29 cellular contexts compared by ENCODE assay signal in genomic region chr7:83786858-83787257, GRCh38.
"Had no signal": no experiment of that assay in that cellular context is flagged by ENCODE, and none has a peak within 500 bp of the region (broad histone marks: within the 10 kb centered on the region; RNA-seq: fewer than 3 reads in every experiment).

No MANE protein-coding gene starts in this region.

- FAIRE-seq: astrocyte, bronchial epithelial cell, TTC549 had no signal

- ATAC-seq: activated CD8-positive, alpha-beta T cell treated with anti-CD3 and anti-CD28 coated beads for 36 hours; activated T-cell treated with anti-CD3 and anti-CD28 coated beads, Interleukin-2, amount 50 U/mL, for 4 hours; activated T-helper 17 cell treated with anti-CD3 and anti-CD28 coated beads, Interleukin-2, amount 50 U/mL, for 72 hours; effector memory CD8-positive, alpha-beta T cell; gastroesophageal sphincter; heart right ventricle; WTC11 had no signal

- DNase-seq: activated CD4-positive, alpha-beta T cell treated with anti-CD3 and anti-CD28 coated beads for 48 hours; activated CD4-positive, alpha-beta T cell treated with anti-CD3 and anti-CD28 coated beads, Interleukin-2, amount 50 U/mL, for 1 hour; activated CD4-positive, alpha-beta T cell treated with anti-CD3 and anti-CD28 coated beads, Interleukin-2, amount 50 U/mL, for 48 hours; activated CD8-positive, alpha-beta memory T cell treated with anti-CD3 and anti-CD28 coated beads for 24 hours; activated CD8-positive, alpha-beta T cell treated with anti-CD3 and anti-CD28 coated beads for 36 hours; activated effector memory CD4-positive, alpha-beta T cell treated with Interleukin-2 at 50 U/mL for 16 hours; activated gamma-delta T cell treated with Interleukin-2 at 50 U/mL for 16 hours; activated naive CD4-positive, alpha-beta T cell treated with anti-CD3 and anti-CD28 coated beads, Interleukin-2, amount 50 U/mL, for 16 hours; activated naive CD4-positive, alpha-beta T cell treated with Interleukin-2 at 50 U/mL for 16 hours; activated T-cell treated with anti-CD3 and anti-CD28 coated beads, Interleukin-2, amount 50 U/mL, for 4 hours; amniotic stem cell; anterior cingulate cortex; brain microvascular endothelial cell; cortex of kidney; dermis blood vessel endothelial cell; effector CD4-positive, alpha-beta T cell; effector memory CD8-positive, alpha-beta T cell; esophagus squamous epithelium; foreskin melanocyte; heart right ventricle; T-helper 2 cell had no signal

- H3K4me3 ChIP-seq: esophagus squamous epithelium, gastroesophageal sphincter, heart right ventricle, hepatocyte had no signal

- H3K36me3 ChIP-seq: brain microvascular endothelial cell, esophagus squamous epithelium, gastroesophageal sphincter, heart right ventricle had no signal

- H3K27me3 ChIP-seq: brain microvascular endothelial cell, esophagus squamous epithelium, gastroesophageal sphincter, heart right ventricle, hepatocyte had no signal

- H3K27ac ChIP-seq: brain microvascular endothelial cell, esophagus squamous epithelium, gastroesophageal sphincter, heart right ventricle, hepatocyte, VCaP had no signal

- H3K9me3 ChIP-seq: esophagus squamous epithelium, gastroesophageal sphincter, heart right ventricle had no signal

- H3K4me1 ChIP-seq: esophagus squamous epithelium, gastroesophageal sphincter, heart right ventricle had no signal
